ENCODE assay signal across 18 cellular contexts in the genomic region with DNA sequence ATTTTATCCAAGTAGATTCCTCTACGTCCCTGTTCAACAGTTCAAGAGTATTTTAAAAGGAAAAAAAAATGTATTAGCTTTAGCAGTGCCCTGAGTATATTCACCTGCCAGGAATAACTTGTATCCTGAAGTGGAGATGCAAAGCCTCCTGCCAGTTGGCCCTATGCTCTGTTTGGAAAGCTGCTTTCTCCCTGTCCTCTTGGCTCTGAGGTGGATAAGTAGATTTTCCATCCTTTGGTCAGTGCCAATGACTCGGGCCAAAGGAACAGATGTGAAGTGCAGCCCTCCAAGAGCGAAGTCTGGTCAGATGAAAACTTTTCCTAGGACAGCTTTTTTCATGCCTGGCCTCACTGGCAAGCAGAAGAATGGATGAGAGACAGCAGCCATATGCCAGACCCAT.
"Had no signal": no experiment of that assay in that cellular context is flagged by ENCODE, and none has a peak within 500 bp of the region (broad histone marks: within the 10 kb centered on the region; RNA-seq: fewer than 3 reads in every experiment).

No MANE protein-coding gene starts in this region.

- H3K4me3 Mint-ChIP-seq: activated B cell treated with CpG ODN at 0.5 μM for 24 hours; activated CD8-positive, alpha-beta T cell treated with anti-CD3 and anti-CD28 coated beads for 36 hours; activated naive CD4-positive, alpha-beta T cell treated with anti-CD3 and anti-CD28 coated beads, Interleukin-2, amount 50 U/mL, for 24 hours; activated T-cell treated with anti-CD3 and anti-CD28 coated beads, Interleukin-2, amount 50 U/mL, for 4 hours; naive thymus-derived CD4-positive, alpha-beta T cell had no signal

- H3K9me3 Mint-ChIP-seq: activated B cell treated with CpG ODN at 0.5 μM for 24 hours had no signal

- H3K27me3 Mint-ChIP-seq: activated B cell treated with CpG ODN at 0.5 μM for 24 hours; activated CD8-positive, alpha-beta T cell treated with anti-CD3 and anti-CD28 coated beads for 36 hours; activated naive CD4-positive, alpha-beta T cell treated with anti-CD3 and anti-CD28 coated beads, Interleukin-2, amount 50 U/mL, for 24 hours; naive thymus-derived CD4-positive, alpha-beta T cell had no signal

- H3K4me1 ChIP-seq: pancreas, tibial nerve had no signal

- H3K4me3 ChIP-seq: coronary artery, mucosa of descending colon, pancreas, skin epidermis, tibial nerve had no signal

- DNase-seq: activated B cell treated with CpG ODN at 0.5 μM for 24 hours; activated CD4-positive, alpha-beta T cell treated with anti-CD3 and anti-CD28 coated beads for 48 hours; activated CD8-positive, alpha-beta T cell treated with anti-CD3 and anti-CD28 coated beads for 36 hours; activated effector memory CD4-positive, alpha-beta T cell treated with anti-CD3 and anti-CD28 coated beads, Interleukin-2, amount 50 U/mL, for 16 hours; activated T-cell treated with anti-CD3 and anti-CD28 coated beads, Interleukin-2, amount 50 U/mL, for 4 hours; caudate nucleus; foreskin fibroblast; mammary epithelial cell; mucosa of descending colon; naive thymus-derived CD4-positive, alpha-beta T cell; pancreas; retina; stimulated activated CD4-positive, alpha-beta T cell treated with anti-CD3 and anti-CD28 coated beads, Interleukin-4, amount 100 ng/mL, for 24 hours; stimulated activated naive CD4-positive, alpha-beta T cell had no signal

- H3K27ac Mint-ChIP-seq: activated B cell treated with CpG ODN at 0.5 μM for 24 hours; activated CD8-positive, alpha-beta T cell treated with anti-CD3 and anti-CD28 coated beads for 36 hours; activated naive CD4-positive, alpha-beta T cell treated with anti-CD3 and anti-CD28 coated beads, Interleukin-2, amount 50 U/mL, for 24 hours; naive thymus-derived CD4-positive, alpha-beta T cell had no signal

- H3K36me3 Mint-ChIP-seq: activated naive CD4-positive, alpha-beta T cell treated with anti-CD3 and anti-CD28 coated beads, Interleukin-2, amount 50 U/mL, for 24 hours; naive thymus-derived CD4-positive, alpha-beta T cell had no signal

- H3K27me3 ChIP-seq: pancreas, tibial nerve had no signal

- ATAC-seq: activated CD8-positive, alpha-beta T cell treated with anti-CD3 and anti-CD28 coated beads for 36 hours; activated T-cell treated with anti-CD3 and anti-CD28 coated beads, Interleukin-2, amount 50 U/mL, for 4 hours; mucosa of descending colon; naive thymus-derived CD4-positive, alpha-beta T cell had no signal

- H3K36me3 ChIP-seq: pancreas, tibial nerve had no signal

- H3K27ac ChIP-seq: coronary artery, pancreas, skin epidermis, tibial nerve had no signal

- H3K4me1 Mint-ChIP-seq: activated B cell treated with CpG ODN at 0.5 μM for 24 hours; activated naive CD4-positive, alpha-beta T cell treated with anti-CD3 and anti-CD28 coated beads, Interleukin-2, amount 50 U/mL, for 24 hours; naive thymus-derived CD4-positive, alpha-beta T cell had no signal

- H3K9me3 ChIP-seq: mucosa of descending colon, pancreas, tibial nerve had no signal
